Comparison of ENCODE assay signal across 1 cellular context in the genomic region with DNA sequence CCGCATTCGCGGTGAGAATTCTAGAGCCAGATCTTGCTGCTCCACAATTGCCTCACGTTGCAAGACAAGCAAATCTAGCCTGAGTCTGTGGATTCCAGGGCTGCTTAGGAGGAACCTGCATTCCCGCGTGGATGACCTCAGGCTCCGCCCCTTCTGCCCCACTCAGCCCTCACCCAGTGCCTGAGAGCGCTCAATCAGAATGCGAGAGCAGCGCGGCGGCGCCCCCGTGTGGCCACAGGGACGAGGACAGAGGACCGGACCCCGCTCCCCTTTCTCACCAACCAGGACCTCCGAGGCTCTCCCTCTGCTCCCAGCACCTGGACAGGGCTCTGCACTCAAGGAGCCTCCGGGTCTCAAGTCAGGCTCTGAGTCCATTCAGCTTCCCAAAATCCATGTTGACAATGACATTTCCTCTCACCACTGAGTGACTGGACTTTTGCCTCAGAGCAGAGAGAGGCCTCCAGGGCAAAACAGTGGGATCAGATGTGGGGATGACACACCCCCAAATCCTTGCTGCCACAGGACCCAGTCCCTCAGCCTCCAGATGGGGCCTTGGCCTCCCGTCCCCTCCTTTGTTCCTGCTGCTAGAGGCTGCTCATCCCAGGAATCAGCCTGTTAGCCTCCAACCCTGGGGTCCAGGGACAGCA.
TF ChIP-seq lines count a peak whose summit lies in the region.

No MANE protein-coding gene starts in this region.

TF ChIP-seq in HEK293, 187 proteins besides CTCF, POLR2A, EP300 and RAD21 (continued from another document):
- TF ChIP-seq, protein P1, sequence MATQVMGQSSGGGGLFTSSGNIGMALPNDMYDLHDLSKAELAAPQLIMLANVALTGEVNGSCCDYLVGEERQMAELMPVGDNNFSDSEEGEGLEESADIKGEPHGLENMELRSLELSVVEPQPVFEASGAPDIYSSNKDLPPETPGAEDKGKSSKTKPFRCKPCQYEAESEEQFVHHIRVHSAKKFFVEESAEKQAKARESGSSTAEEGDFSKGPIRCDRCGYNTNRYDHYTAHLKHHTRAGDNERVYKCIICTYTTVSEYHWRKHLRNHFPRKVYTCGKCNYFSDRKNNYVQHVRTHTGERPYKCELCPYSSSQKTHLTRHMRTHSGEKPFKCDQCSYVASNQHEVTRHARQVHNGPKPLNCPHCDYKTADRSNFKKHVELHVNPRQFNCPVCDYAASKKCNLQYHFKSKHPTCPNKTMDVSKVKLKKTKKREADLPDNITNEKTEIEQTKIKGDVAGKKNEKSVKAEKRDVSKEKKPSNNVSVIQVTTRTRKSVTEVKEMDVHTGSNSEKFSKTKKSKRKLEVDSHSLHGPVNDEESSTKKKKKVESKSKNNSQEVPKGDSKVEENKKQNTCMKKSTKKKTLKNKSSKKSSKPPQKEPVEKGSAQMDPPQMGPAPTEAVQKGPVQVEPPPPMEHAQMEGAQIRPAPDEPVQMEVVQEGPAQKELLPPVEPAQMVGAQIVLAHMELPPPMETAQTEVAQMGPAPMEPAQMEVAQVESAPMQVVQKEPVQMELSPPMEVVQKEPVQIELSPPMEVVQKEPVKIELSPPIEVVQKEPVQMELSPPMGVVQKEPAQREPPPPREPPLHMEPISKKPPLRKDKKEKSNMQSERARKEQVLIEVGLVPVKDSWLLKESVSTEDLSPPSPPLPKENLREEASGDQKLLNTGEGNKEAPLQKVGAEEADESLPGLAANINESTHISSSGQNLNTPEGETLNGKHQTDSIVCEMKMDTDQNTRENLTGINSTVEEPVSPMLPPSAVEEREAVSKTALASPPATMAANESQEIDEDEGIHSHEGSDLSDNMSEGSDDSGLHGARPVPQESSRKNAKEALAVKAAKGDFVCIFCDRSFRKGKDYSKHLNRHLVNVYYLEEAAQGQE (tag by site-specific recombination; IDR thresholded peaks at IDR 0.05), result peak; percentile 79
- TF ChIP-seq ZNF140 (tag by site-specific recombination; IDR thresholded peaks at IDR 0.05) (no peak), FEZF1 (tag by site-specific recombination; IDR thresholded peaks at IDR 0.05) (no peak), ZNF544 (tag by site-specific recombination; IDR thresholded peaks at IDR 0.05) (no peak), ZNF121 (tag by site-specific recombination; IDR thresholded peaks at IDR 0.05) (no peak), ZNF426 (tag by site-specific recombination; IDR thresholded peaks at IDR 0.05) (no peak)
TF ChIP-seq in HEK293: peak in this region for 21.
